In the genomic region with DNA sequence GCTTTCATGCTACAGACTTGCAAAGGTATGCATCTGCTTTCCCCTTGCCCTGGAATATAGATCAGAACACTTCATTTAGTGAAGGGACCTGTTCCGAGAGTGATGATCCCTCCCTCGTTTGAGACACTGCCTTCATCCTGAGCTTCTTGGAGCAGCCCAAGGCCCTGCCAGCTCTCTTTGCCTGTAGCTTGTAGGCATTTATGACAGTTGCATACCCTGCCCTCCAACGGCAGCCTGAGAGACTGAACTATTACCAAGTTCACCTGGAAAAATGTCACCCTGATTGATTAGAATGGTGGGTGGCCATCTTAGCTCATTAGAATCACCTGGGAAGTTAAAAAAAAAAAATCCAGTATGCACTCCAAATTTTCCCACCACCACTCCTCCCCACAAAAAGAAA, we compare ENCODE assay signal across 8 cellular contexts. TPM values are rescaled to one million over a fixed set of nuclear protein-coding genes. Genes with fewer than 3 reads are reported as not detected.
DNase-seq lines count a peak whose midpoint lies in the region; ATAC-seq and TF ChIP-seq lines count a peak whose summit lies in the region.
"Had no signal": no experiment of that assay in that cellular context is flagged by ENCODE, and none has a peak within 500 bp of the region (broad histone marks: within the 10 kb centered on the region; RNA-seq: fewer than 3 reads in every experiment).

No MANE protein-coding gene starts in this region.

- H3K9ac ChIP-seq in HCT116 (ENCODE audit: low read length) (peak overlapping the region; percentile 70), SK-N-MC (ENCODE audit: insufficient read length) (no peak overlapping the region)

- no peak for TF ChIP-seq RAD21 in HCT116 (IDR thresholded peaks at IDR 0.05; ENCODE audit: low read depth)

- BruUV-seq in HCT116 (replicated peaks; lab: Mats Ljungman, UMichigan), result TSS peak; percentile 54

- CTCF ChIA-PET in HCT116 (lab: Charles Lee), result interaction anchor here (1.0 to 2.6 kb wide), 5 partner anchors 8 to 55 kb away, joined by 3 to 9 read pairs (median 5); a partner anchor contains a TSS

- DNase-seq in HCT116 (ENCODE audit: low read depth, low spot score) (no peak), SK-N-MC (ENCODE audit: low read depth, low spot score) (no peak), head of caudate nucleus (peak in 24 of 42 donors; percentile 14 to 73 (median 41)), gastrocnemius medialis (no peak), RPMI8226 (no peak), NCI-H1417 treated with DMSO at 0.1 percent for 48 hours (lab: John Stamatoyannopoulos, UW) (no peak)

- no peaks in the 10 kb centered on the region for H3K79me2 ChIP-seq in HCT116 (ENCODE audit: insufficient read depth, low read length)

- H3K4me3 ChIP-seq in HCT116 (replicated peaks in 1 of 2; ENCODE audit: low read depth in 1 of 2, low read length in 2 of 2) (peak overlapping the region; percentile 76 to 80; a peak in 3 of 4 replicates), SK-N-MC (peak overlapping the region; percentile 89), gastrocnemius medialis (no peak overlapping the region)
- H3K4me3 ChIP-seq: mucosa of descending colon had no signal

- intact Hi-C loops in HCT116 (cut with micrococcal nuclease), result loop anchor here (1.0 kb wide), 1 partner anchor 22 kb away; no protein-coding TSS in a partner anchor
- intact Hi-C loops in head of caudate nucleus (cut with DNase I), result loop anchor here (10.0 kb wide), 2 partner anchors 52 to 158 kb away; a partner anchor contains a TSS
- intact Hi-C loops in gastrocnemius medialis (cut with DNase I; ENCODE audit: low total_unique reads), result loop anchor here (1.0 to 5.0 kb wide), 3 partner anchors 34 to 112 kb away; no protein-coding TSS in a partner anchor

- H3K27me3 ChIP-seq in HCT116 (ENCODE audit: insufficient read depth, low read length) (no peaks in the 10 kb centered on the region), gastrocnemius medialis (no peaks in the 10 kb centered on the region)

- in situ Hi-C loops in gastrocnemius medialis (cut with MboI; ENCODE audit: low sequenced_read_pairs in 4 of 4), result loop anchor here in 1 of 4 donors (5.0 to 10.0 kb wide), 2 partner anchors 111 to 188 kb away; no protein-coding TSS in a partner anchor

- no peaks in the 10 kb centered on the region for H3K36me3 ChIP-seq in HCT116 (ENCODE audit: control insufficient read depth in 1 of 2, insufficient read depth in 2 of 2, low read length in 2 of 2)
- H3K36me3 ChIP-seq in SK-N-MC (ENCODE audit: insufficient read depth, low read length), result peaks cover 4% of the 10 kb centered on the region; the same call in 1 of the 2 replicates
- H3K36me3 ChIP-seq in gastrocnemius medialis, result no peaks in the 10 kb centered on the region

- H3K27ac ChIP-seq in HCT116 (ENCODE audit: low read depth, low read length) (peak overlapping the region; percentile 85; the same call in 1 of the 2 replicates), SK-N-MC (no peak overlapping the region; the same call in 1 of the 2 replicates), gastrocnemius medialis (peak overlapping the region; percentile 89 to 95 (median 94))

- ATAC-seq in HCT116 (no peak), gastrocnemius medialis (no peak), HG02763 (IDR thresholded peaks at IDR 0.05; ENCODE audit: unreplicated experiment) (no peak)

- H3K9me2 ChIP-seq in HCT116 (ENCODE audit: insufficient read depth), result no peaks in the 10 kb centered on the region

- POLR2A ChIA-PET in HCT116 (lab: Charles Lee), result interaction anchor here (1.1 to 1.3 kb wide), 3 partner anchors 9 to 55 kb away, joined by 3 to 8 read pairs (median 3); a partner anchor contains a TSS

- no peaks in the 10 kb centered on the region for H4K20me1 ChIP-seq in HCT116 (ENCODE audit: insufficient read depth)

- peak overlapping the region; percentile 97 for H3K4me2 ChIP-seq in HCT116 (ENCODE audit: low read length)

- TF ChIP-seq CTCF in HCT116 (IDR thresholded peaks at IDR 0.05 in 2 of 3, conservative IDR thresholded peaks at IDR 0.05 in 1 of 3; ENCODE audit: borderline replicate concordance in 1 of 3, insufficient read depth in 1 of 3, low read depth in 2 of 3, low read length in 2 of 3) (no peak), gastrocnemius medialis (IDR thresholded peaks at IDR 0.05 in 4 of 5, conservative IDR thresholded peaks at IDR 0.05 in 1 of 5) (no peak)

- peaks cover 8 to 32% of the 10 kb centered on the region in 2 experiments for H3K4me1 ChIP-seq in HCT116 (ENCODE audit: control insufficient read depth in 1 of 2, insufficient read depth in 2 of 2, low read length in 2 of 2)
- peaks cover 19 to 31% of the 10 kb centered on the region in 2 donors for H3K4me1 ChIP-seq in gastrocnemius medialis

- H2AFZ ChIP-seq in HCT116 (ENCODE audit: low read depth, low read length, poor library complexity, severe bottlenecking), result no peak overlapping the region

- RAD21 ChIA-PET in HCT116 (lab: Charles Lee; ENCODE audit: low non-redundant PET in 1 of 2, low total read pairs in 2 of 2, uncharacterized antibody in 2 of 2, unreplicated experiment in 2 of 2), result no interaction called here

- H3K9me3 ChIP-seq in HCT116 (ENCODE audit: control insufficient read depth in 1 of 2, insufficient read depth in 1 of 2, low read depth in 1 of 2, low read length in 2 of 2) (no peaks in the 10 kb centered on the region), SK-N-MC (ENCODE audit: low read depth, low read length) (no peaks in the 10 kb centered on the region), gastrocnemius medialis (no peaks in the 10 kb centered on the region)
- H3K9me3 ChIP-seq: mucosa of descending colon had no signal

- TF ChIP-seq POLR2A in HCT116 (IDR thresholded peaks at IDR 0.05; ENCODE audit: borderline replicate concordance, extremely low read depth, insufficient read depth, insufficient read length), result no peak
- no peak for TF ChIP-seq POLR2A in gastrocnemius medialis (IDR thresholded peaks at IDR 0.05)

TF ChIP-seq in HCT116, 20 proteins besides CTCF, POLR2A, EP300 and RAD21:
- TF ChIP-seq CBX3 (IDR thresholded peaks at IDR 0.05; ENCODE audit: low read depth), result no peak
- no peak for TF ChIP-seq TCF7L2 (IDR thresholded peaks at IDR 0.05; ENCODE audit: borderline replicate concordance, extremely low read depth, insufficient read depth, insufficient read length)
- TF ChIP-seq SRF (IDR thresholded peaks at IDR 0.05; ENCODE audit: low read depth), result no peak
- TF ChIP-seq EZH2phosphoT487 (IDR thresholded peaks at IDR 0.05; ENCODE audit: borderline replicate concordance), result no peak
- no peak for TF ChIP-seq SIN3A (IDR thresholded peaks at IDR 0.05; ENCODE audit: low read depth)
- TF ChIP-seq JUND (IDR thresholded peaks at IDR 0.05), result no peak
- no peak for TF ChIP-seq SP1 (IDR thresholded peaks at IDR 0.05; ENCODE audit: low read depth)
- TF ChIP-seq, protein P1, sequence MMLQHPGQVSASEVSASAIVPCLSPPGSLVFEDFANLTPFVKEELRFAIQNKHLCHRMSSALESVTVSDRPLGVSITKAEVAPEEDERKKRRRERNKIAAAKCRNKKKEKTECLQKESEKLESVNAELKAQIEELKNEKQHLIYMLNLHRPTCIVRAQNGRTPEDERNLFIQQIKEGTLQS (IDR thresholded peaks at IDR 0.05), result no peak
- no peak for TF ChIP-seq ZFX (IDR thresholded peaks at IDR 0.05)

RNA-seq across cellular contexts. Expression of a gene that starts 1.5 kb away (rescaled TPM):
- total RNA-seq in HCT116 (2021; ENCODE audit: unreplicated experiment) (30.8 TPM), gastrocnemius medialis (1 to 10 TPM; 6.0 to 9.8 (median 8.1) TPM)
- 12.7 and 14.8 TPM in 2 replicates for polyA plus RNA-seq in HCT116 (2012)

RNA-seq across cellular contexts. Expression of a gene that starts 54.9 kb away (rescaled TPM):
- total RNA-seq in HCT116 (2021; ENCODE audit: unreplicated experiment) (26.4 TPM), gastrocnemius medialis (10 to 100 TPM; 16.4 to 24.7 (median 16.8) TPM)
- 13.0 and 14.9 TPM in 2 replicates for polyA plus RNA-seq in HCT116 (2012)

Comparison
In these comparisons a context has a peak if more than half of its experiments do, and no peak if none do; other contexts are left out.
1. DNase-seq: peak in head of caudate nucleus (24 of 42); none in HCT116 (single experiment), SK-N-MC (single experiment), gastrocnemius medialis (0 of 2), RPMI8226 (single experiment) and NCI-H1417 treated with DMSO at 0.1 percent for 48 hours (single experiment).
2. H3K4me3 ChIP-seq: peak in HCT116 (2 of 2) and SK-N-MC (single experiment); none in gastrocnemius medialis (0 of 4).